ENCODE assay signal across 8 cellular contexts in genomic region chr2:85542777-85543176, GRCh38. TPM values are rescaled to one million over a fixed set of nuclear protein-coding genes. Genes with fewer than 3 reads are reported as not detected.
DNase-seq lines count a peak whose midpoint lies in the region; ATAC-seq and TF ChIP-seq lines count a peak whose summit lies in the region.
"Had no signal": no experiment of that assay in that cellular context is flagged by ENCODE, and none has a peak within 500 bp of the region (broad histone marks: within the 10 kb centered on the region; RNA-seq: fewer than 3 reads in every experiment).

No MANE protein-coding gene starts in this region.

- H3K36me3 ChIP-seq in OCI-LY7 (ENCODE audit: insufficient read depth, low read length) (peaks cover 88% of the 10 kb centered on the region), sigmoid colon (peaks cover 34 to 60% (median 37%) of the 10 kb centered on the region in 4 donors)

- no peaks in the 10 kb centered on the region for H3K27me3 Mint-ChIP-seq in dendritic cell treated with granulocyte-macrophage colony-stimulating factor and Interleukin-4, amounts not matched to agents 40 ng/mL and 50 ng/mL, for 4 days

- POLR2A ChIA-PET in OCI-LY7 (lab: Charles Lee): interaction anchor here (0.6 to 6.7 kb wide), 3 partner anchors 8 to 585 kb away, joined by 3 to 48 read pairs (median 4); no protein-coding TSS in a partner anchor

- H3K4me1 ChIP-seq in OCI-LY7 (ENCODE audit: insufficient read depth, low read length, poor library complexity, severe bottlenecking) (peaks cover 26% of the 10 kb centered on the region), sigmoid colon (peaks cover 0 to 50% (median 44%) of the 10 kb centered on the region in 4 donors)

- peaks cover 31% of the 10 kb centered on the region for H4K20me1 ChIP-seq in OCI-LY7 (ENCODE audit: insufficient read depth, low read length)

- CTCF ChIA-PET in OCI-LY7 (lab: Charles Lee; ENCODE audit: unreplicated experiment): interaction anchor here (1.0 kb wide), 1 partner anchor 9 kb away, joined by 4 read pairs; no protein-coding TSS in a partner anchor

- H3K9me3 ChIP-seq in OCI-LY7 (ENCODE audit: low read length): no peaks in the 10 kb centered on the region
- H3K9me3 ChIP-seq in sigmoid colon: no peaks in the 10 kb centered on the region

- H3K9me3 Mint-ChIP-seq in dendritic cell treated with granulocyte-macrophage colony-stimulating factor and Interleukin-4, amounts not matched to agents 40 ng/mL and 50 ng/mL, for 4 days: no peaks in the 10 kb centered on the region

- no peaks in the 10 kb centered on the region for H3K9me2 ChIP-seq in OCI-LY7 (ENCODE audit: insufficient read depth, low read length)

- no peak overlapping the region for H3K27ac ChIP-seq in OCI-LY7 (ENCODE audit: low read depth, low read length, poor library complexity, severe bottlenecking)
- peak overlapping the region; percentile 99 to 100 (median 99) for H3K27ac ChIP-seq in sigmoid colon

- peaks cover 50% of the 10 kb centered on the region for H3K79me2 ChIP-seq in OCI-LY7 (ENCODE audit: insufficient read depth, low read depth, low read length)

- TF ChIP-seq POLR2A in GM18505 (IDR thresholded peaks at IDR 0.05; ENCODE audit: borderline replicate concordance, extremely low read depth, insufficient read depth, insufficient read length) (peak; percentile 36), sigmoid colon (IDR thresholded peaks at IDR 0.05) (no peak)

- intact Hi-C loops in OCI-LY7 (cut with micrococcal nuclease; ENCODE audit: unreplicated experiment): no loop called here
- intact Hi-C loops in dendritic cell treated with granulocyte-macrophage colony-stimulating factor and Interleukin-4, amounts not matched to agents 40 ng/mL and 50 ng/mL, for 4 days (cut with micrococcal nuclease): no loop called here
- intact Hi-C loops in sigmoid colon (cut with DNase I): no loop called here

- H2AFZ ChIP-seq in OCI-LY7 (ENCODE audit: low read length): no peak overlapping the region

- TF ChIP-seq CTCF in OCI-LY7 (conservative IDR thresholded peaks at IDR 0.05; ENCODE audit: low read length): no peak
- no peak for TF ChIP-seq CTCF in sigmoid colon (IDR thresholded peaks at IDR 0.05)

- no peak for ATAC-seq in GM18505 (IDR thresholded peaks at IDR 0.05; ENCODE audit: unreplicated experiment)

- H3K4me3 ChIP-seq in OCI-LY7 (ENCODE audit: low read depth, low read length, poor library complexity, severe bottlenecking): no peak overlapping the region
- no peak overlapping the region for H3K4me3 ChIP-seq in sigmoid colon

- peak overlapping the region; percentile 86; the same call in 1 of the 2 replicates for H3K4me2 ChIP-seq in OCI-LY7 (ENCODE audit: low read length)

- H3K4me3 Mint-ChIP-seq in dendritic cell treated with granulocyte-macrophage colony-stimulating factor and Interleukin-4, amounts not matched to agents 40 ng/mL and 50 ng/mL, for 4 days: peak overlapping the region; percentile 96

- H3K27ac Mint-ChIP-seq in dendritic cell treated with granulocyte-macrophage colony-stimulating factor and Interleukin-4, amounts not matched to agents 40 ng/mL and 50 ng/mL, for 4 days: peak overlapping the region; percentile 61

- no peak for DNase-seq in OCI-LY7 (ENCODE audit: low spot score)
- no peak for DNase-seq in sigmoid colon
- no peak for DNase-seq in NCI-H2081 (lab: John Stamatoyannopoulos, UW)
- DNase-seq in SIG-M5 treated with dmso at 0.1 percent for 504 hours (lab: John Stamatoyannopoulos, UW; ENCODE audit: unreplicated experiment): no peak
- DNase-seq in middle frontal gyrus (ENCODE audit: extremely low spot score, low spot score): no peak
- DNase-seq: NCI-H446 treated with DMSO at 0.1 percent for 48 hours had no signal

- H3K36me3 Mint-ChIP-seq in dendritic cell treated with granulocyte-macrophage colony-stimulating factor and Interleukin-4, amounts not matched to agents 40 ng/mL and 50 ng/mL, for 4 days (ENCODE audit: low read depth): peaks cover 96% of the 10 kb centered on the region

- no peaks in the 10 kb centered on the region for H3K27me3 ChIP-seq in sigmoid colon

- no peak for TF ChIP-seq EP300 in sigmoid colon (IDR thresholded peaks at IDR 0.05)

- no TSS peak for BruUV-seq in OCI-LY7 (replicated peaks; lab: Mats Ljungman, UMichigan)

- WGBS in sigmoid colon, 2 donors: 71 to 84% methylated on average over 4 of the region's 4 CpGs

- H3K4me1 Mint-ChIP-seq in dendritic cell treated with granulocyte-macrophage colony-stimulating factor and Interleukin-4, amounts not matched to agents 40 ng/mL and 50 ng/mL, for 4 days (ENCODE audit: low read depth): peaks cover 35% of the 10 kb centered on the region

RNA-seq across cellular contexts. Expression of gene MAT2A, which starts 3.8 kb away (rescaled TPM):
- 336 and 350 TPM in 2 replicates for total RNA-seq in OCI-LY7 (2014; rRNA removed; shearing (Covaris generic))
- total RNA-seq in OCI-LY7 (2022): 462 and 466 TPM in 2 replicates
- total RNA-seq in sigmoid colon: 100 to 1,000 TPM; 139 to 249 (median 151) TPM
- 10 to 100 TPM; 52.3 to 93.1 (median 61.0) TPM for polyA plus RNA-seq in sigmoid colon

RNA-seq across cellular contexts. Expression of gene GGCX, which starts 18.5 kb away (rescaled TPM):
- 16.5 and 33.3 TPM in 2 replicates for total RNA-seq in OCI-LY7 (2014; rRNA removed; shearing (Covaris generic))
- total RNA-seq in OCI-LY7 (2022) (32.5 and 32.8 TPM in 2 replicates), sigmoid colon (10 to 100 TPM; 14.9 to 25.3 (median 24.7) TPM)
- polyA plus RNA-seq in sigmoid colon: 10 to 100 TPM in 2 of 3 donors, 1 to 10 TPM in 1; 3.6 to 22.8 (median 11.1) TPM

RNA-seq across cellular contexts. Expression of gene VAMP8, which starts 34.6 kb away (rescaled TPM):
- total RNA-seq in OCI-LY7 (2014; rRNA removed; shearing (Covaris generic)): 112 and 156 TPM in 2 replicates
- total RNA-seq in OCI-LY7 (2022) (152 and 160 TPM in 2 replicates), sigmoid colon (10 to 100 TPM in 2 of 4 donors, 1 to 10 TPM in 2; 1.9 to 33.3 (median 13.2) TPM)
- 100 to 1,000 TPM; 441 to 941 (median 696) TPM for polyA plus RNA-seq in sigmoid colon

RNA-seq across cellular contexts. Expression of gene VAMP5, which starts 41.5 kb away (rescaled TPM):
- total RNA-seq in OCI-LY7 (2014; rRNA removed; shearing (Covaris generic)): 0.54 and 3.0 TPM in 2 replicates
- total RNA-seq in OCI-LY7 (2022) (3.8 and 3.9 TPM in 2 replicates), sigmoid colon (10 to 100 TPM; 51.2 to 97.5 (median 69.6) TPM)
- polyA plus RNA-seq in sigmoid colon: 10 to 100 TPM; 51.8 to 93.7 (median 68.0) TPM

RNA-seq across cellular contexts. Expression of gene RNF181, which starts 52.8 kb away (rescaled TPM):
- total RNA-seq in OCI-LY7 (2014; rRNA removed; shearing (Covaris generic)): 98.4 and 179 TPM in 2 replicates
- 95.1 and 97.8 TPM in 2 replicates for total RNA-seq in OCI-LY7 (2022)
- total RNA-seq in sigmoid colon: 100 to 1,000 TPM; 124 to 175 (median 141) TPM
- polyA plus RNA-seq in sigmoid colon: 100 to 1,000 TPM; 165 to 190 (median 179) TPM
